ENCODE assay signal across 8 cellular contexts in the genomic region with DNA sequence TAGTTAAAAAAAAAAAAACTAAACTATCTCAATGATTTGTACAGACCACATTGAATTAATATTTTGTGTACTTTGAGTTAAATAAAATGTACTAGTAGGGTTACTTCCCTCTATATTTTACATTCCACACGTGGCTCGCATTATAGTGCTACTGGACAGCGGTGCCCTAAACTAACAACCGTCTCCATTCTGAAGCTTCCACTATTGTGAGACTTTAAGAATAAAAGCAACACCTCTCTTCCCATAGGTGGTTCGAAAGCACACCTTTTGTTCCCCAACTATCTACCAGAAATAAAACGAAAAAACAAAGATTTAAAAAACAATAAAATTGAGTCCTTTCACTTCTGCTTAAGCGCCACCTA. TPM values are rescaled to one million over a fixed set of nuclear protein-coding genes. Genes with fewer than 3 reads are reported as not detected.
DNase-seq lines count a peak whose midpoint lies in the region; ATAC-seq and TF ChIP-seq lines count a peak whose summit lies in the region.

No MANE protein-coding gene starts in this region.

- TF ChIP-seq POLR2A in testis (IDR thresholded peaks at IDR 0.05) = no peak

- peaks cover 39% of the 10 kb centered on the region for H3K4me1 Mint-ChIP-seq in activated T-cell treated with anti-CD3 and anti-CD28 coated beads, Interleukin-2, amount 50 U/mL, for 4 hours (ENCODE audit: low read depth)
- peaks cover 37 to 55% of the 10 kb centered on the region in 2 donors for H3K4me1 Mint-ChIP-seq in immature natural killer cell

- H3K27ac Mint-ChIP-seq in activated naive CD4-positive, alpha-beta T cell treated with anti-CD3 and anti-CD28 coated beads, Interleukin-2, amount 50 U/mL, for 72 hours = peak overlapping the region; percentile 94 to 97
- peak overlapping the region; percentile 97 to 99 (median 98) for H3K27ac Mint-ChIP-seq in immature natural killer cell

- intact Hi-C loops in testis (cut with DNase I; ENCODE audit: low total_unique reads) = no loop called here
- intact Hi-C loops in posterior vena cava (cut with DNase I) = no loop called here

- H3K36me3 Mint-ChIP-seq in activated T-cell treated with anti-CD3 and anti-CD28 coated beads, Interleukin-2, amount 50 U/mL, for 4 hours (ENCODE audit: insufficient read depth) = peaks cover 6% of the 10 kb centered on the region
- H3K36me3 Mint-ChIP-seq in activated naive CD4-positive, alpha-beta T cell treated with anti-CD3 and anti-CD28 coated beads, Interleukin-2, amount 50 U/mL, for 72 hours = peaks cover 16 to 22% of the 10 kb centered on the region in 2 donors
- H3K36me3 Mint-ChIP-seq in immature natural killer cell = no peaks in the 10 kb centered on the region

- H3K27me3 ChIP-seq in testis = no peaks in the 10 kb centered on the region

- H3K9me3 Mint-ChIP-seq in activated T-cell treated with anti-CD3 and anti-CD28 coated beads, Interleukin-2, amount 50 U/mL, for 4 hours = no peaks in the 10 kb centered on the region
- H3K9me3 Mint-ChIP-seq in activated naive CD4-positive, alpha-beta T cell treated with anti-CD3 and anti-CD28 coated beads, Interleukin-2, amount 50 U/mL, for 72 hours = no peaks in the 10 kb centered on the region
- no peaks in the 10 kb centered on the region for H3K9me3 Mint-ChIP-seq in immature natural killer cell

- no peak for TF ChIP-seq CTCF in testis (IDR thresholded peaks at IDR 0.05)

- peaks cover 10% of the 10 kb centered on the region for H3K4me1 ChIP-seq in testis

- no peaks in the 10 kb centered on the region for H3K9me3 ChIP-seq in testis

- H3K27me3 Mint-ChIP-seq in activated T-cell treated with anti-CD3 and anti-CD28 coated beads, Interleukin-2, amount 50 U/mL, for 4 hours (ENCODE audit: low read depth) = no peaks in the 10 kb centered on the region
- H3K27me3 Mint-ChIP-seq in immature natural killer cell (ENCODE audit: low read depth in 3 of 3) = peaks cover 0 to 12% (median 4%) of the 10 kb centered on the region in 3 donors

- ATAC-seq in activated T-cell treated with anti-CD3 and anti-CD28 coated beads, Interleukin-2, amount 50 U/mL, for 4 hours = no peak
- no peak for ATAC-seq in activated naive CD4-positive, alpha-beta T cell treated with anti-CD3 and anti-CD28 coated beads, Interleukin-2, amount 50 U/mL, for 72 hours
- ATAC-seq in GM21360 (IDR thresholded peaks at IDR 0.05; ENCODE audit: unreplicated experiment) = no peak

- H3K36me3 ChIP-seq in testis (ENCODE audit: low read depth, missing control alignments) = no peaks in the 10 kb centered on the region

- peak overlapping the region; percentile 95 for H3K4me3 Mint-ChIP-seq in activated T-cell treated with anti-CD3 and anti-CD28 coated beads, Interleukin-2, amount 50 U/mL, for 4 hours
- H3K4me3 Mint-ChIP-seq in immature natural killer cell = peak overlapping the region; percentile 98 to 100 (median 99)

- DNase-seq in activated T-cell treated with anti-CD3 and anti-CD28 coated beads, Interleukin-2, amount 50 U/mL, for 4 hours = no peak
- no peak for DNase-seq in activated T-cell treated with anti-CD3 and anti-CD28 coated beads, Interleukin-2, amount 50 U/mL, for 48 hours
- no peak for DNase-seq in activated naive CD4-positive, alpha-beta T cell treated with anti-CD3 and anti-CD28 coated beads, Interleukin-2, amount 50 U/mL, for 72 hours (ENCODE audit: low spot score in 2 of 2)
- no peak for DNase-seq in immature natural killer cell
- no peak for DNase-seq in testis
- no peak for DNase-seq in stimulated activated CD4-positive, alpha-beta T cell treated with anti-CD3 and anti-CD28 coated beads, Interleukin-4, amount 100 ng/mL, for 1 hour
- no peak for DNase-seq in posterior vena cava (ENCODE audit: low spot score)

- H3K4me3 ChIP-seq in testis = peak overlapping the region; percentile 96 to 97

- WGBS in testis, 2 donors = 0 to 4% methylated on average over 7 of the region's 7 CpGs

- peak overlapping the region; percentile 87 to 91 for H3K27ac ChIP-seq in testis

RNA-seq across cellular contexts. Expression of gene TTC17, which starts 0.4 kb away (rescaled TPM):
- 10 to 100 TPM; 35.1 to 40.6 (median 37.8) TPM for total RNA-seq in activated T-cell treated with anti-CD3 and anti-CD28 coated beads, Interleukin-2, amount 50 U/mL, for 4 hours
- total RNA-seq in activated naive CD4-positive, alpha-beta T cell treated with anti-CD3 and anti-CD28 coated beads, Interleukin-2, amount 50 U/mL, for 72 hours = 10 to 100 TPM; 69.1 to 95.9 TPM
- polyA plus RNA-seq in immature natural killer cell = 10 to 100 TPM; 31.3 to 49.1 (median 47.7) TPM
- 100 to 1,000 TPM; 134 to 141 TPM for total RNA-seq in testis
- polyA plus RNA-seq in testis (ENCODE audit: insufficient read depth, low read depth, low replicate concordance) = 74.9 TPM
- total RNA-seq in posterior vena cava = 10 to 100 TPM; 49.6 to 60.9 TPM

RNA-seq across cellular contexts. Expression of gene API5, which starts 46.5 kb away (rescaled TPM):
- total RNA-seq in activated T-cell treated with anti-CD3 and anti-CD28 coated beads, Interleukin-2, amount 50 U/mL, for 4 hours = 100 to 1,000 TPM; 199 to 216 (median 212) TPM
- 100 to 1,000 TPM in 1 of 2 donors, 10 to 100 TPM in 1; 93.1 to 130 TPM for total RNA-seq in activated naive CD4-positive, alpha-beta T cell treated with anti-CD3 and anti-CD28 coated beads, Interleukin-2, amount 50 U/mL, for 72 hours
- 100 to 1,000 TPM; 108 to 143 (median 135) TPM for polyA plus RNA-seq in immature natural killer cell
- total RNA-seq in testis = 10 to 100 TPM; 73.6 to 74.9 TPM
- 51.4 TPM for polyA plus RNA-seq in testis (ENCODE audit: insufficient read depth, low read depth, low replicate concordance)
- total RNA-seq in posterior vena cava = 10 to 100 TPM; 69.8 to 79.1 TPM
